Comparison of ENCODE assay signal across 8 cellular contexts in genomic region chr2:171894612-171894947, GRCh38. TPM values are rescaled to one million over a fixed set of nuclear protein-coding genes. Genes with fewer than 3 reads are reported as not detected.
A peak's percentile ranks its signal among the peaks of the same experiment; 100 is the strongest.
DNase-seq lines count a peak whose midpoint lies in the region; ATAC-seq and TF ChIP-seq lines count a peak whose summit lies in the region.

No MANE protein-coding gene starts in this region.

- no peaks in the 10 kb centered on the region for H3K27me3 Mint-ChIP-seq in naive B cell

- H3K4me3 Mint-ChIP-seq in naive B cell: peak overlapping the region; percentile 97 to 100 (median 98)

- H3K4me3 ChIP-seq in AG09309 (ENCODE audit: control insufficient read depth, low read depth, low read length): peak overlapping the region; percentile 99
- peak overlapping the region; percentile 75 for H3K4me3 ChIP-seq in Jurkat, Clone E6-1 (ENCODE audit: low read length)

- no peaks in the 10 kb centered on the region for H3K9me3 Mint-ChIP-seq in naive B cell

- DNase-seq in AG09309 (ENCODE audit: low read depth) (no peak), naive B cell (no peak), Ammon's horn (ENCODE audit: low spot score) (no peak), middle frontal gyrus (ENCODE audit: extremely low spot score, low spot score) (no peak)
- DNase-seq in Jurkat, Clone E6-1 (ENCODE audit: low read depth, low spot score): no peak
- DNase-seq in stimulated activated CD4-positive, alpha-beta T cell treated with anti-CD3 and anti-CD28 coated beads, Interleukin-4, amount 100 ng/mL, for 4 hours: no peak

- peaks cover 22 to 25% (median 24%) of the 10 kb centered on the region in 3 donors for H3K4me1 Mint-ChIP-seq in naive B cell

- H3K36me3 Mint-ChIP-seq in naive B cell: peaks cover 0 to 10% of the 10 kb centered on the region in 2 donors

- TF ChIP-seq CTCF in AG09309 (IDR thresholded peaks at IDR 0.05; ENCODE audit: control insufficient read depth, insufficient read depth, low read depth, low read length, missing control alignments): no peak

- ATAC-seq in naive B cell (ENCODE audit: low read depth in 2 of 2) (no peak), GM21447 (IDR thresholded peaks at IDR 0.05; ENCODE audit: unreplicated experiment) (no peak)

- H3K27ac Mint-ChIP-seq in naive B cell: peak overlapping the region; percentile 51 to 94 (median 89)

- peak overlapping the region; percentile 25 for H3K27ac ChIP-seq in cingulate gyrus (ENCODE audit: low read depth, low read length)

RNA-seq across cellular contexts. Expression of gene SLC25A12, which starts 0.5 kb away (rescaled TPM):
- polyA plus RNA-seq in Jurkat, Clone E6-1 (2012; ENCODE audit: insufficient read depth, insufficient read length): 17.9 TPM
- 10 to 100 TPM in 3 of 6 donors, 1 to 10 TPM in 3; 2.2 to 12.7 (median 10.0) TPM for polyA plus RNA-seq in naive B cell (ENCODE audit: low read depth in 6 of 6)

RNA-seq across cellular contexts. Expression of gene HAT1, which starts 27.7 kb away (rescaled TPM):
- polyA plus RNA-seq in Jurkat, Clone E6-1 (2012; ENCODE audit: insufficient read depth, insufficient read length): 112 TPM
- 100 to 1,000 TPM in 1 of 6 donors, 10 to 100 TPM in 5; 68.9 to 128 (median 75.4) TPM for polyA plus RNA-seq in naive B cell (ENCODE audit: low read depth in 6 of 6)
